Comparison of ENCODE assay signal across 8 cellular contexts in genomic region chr10:102399217-102400021, GRCh38. TPM values are rescaled to one million over a fixed set of nuclear protein-coding genes. Genes with fewer than 3 reads are reported as not detected.
DNase-seq lines count a peak whose midpoint lies in the region; ATAC-seq and TF ChIP-seq lines count a peak whose summit lies in the region.

No MANE protein-coding gene starts in this region.

- peak overlapping the region; percentile 67 for H3K27ac ChIP-seq in duodenal mucosa (ENCODE audit: low read depth, low read length)
- H3K27ac ChIP-seq in lower lobe of right lung: peak overlapping the region; percentile 84

- H3K27me3 ChIP-seq in duodenal mucosa (ENCODE audit: control insufficient read depth in 1 of 2, insufficient read depth in 2 of 2, low read length in 2 of 2) (no peaks in the 10 kb centered on the region), lower lobe of right lung (ENCODE audit: low read depth) (no peaks in the 10 kb centered on the region)

- ATAC-seq in GM18909 (IDR thresholded peaks at IDR 0.05; ENCODE audit: poor library complexity, unreplicated experiment) (peak; percentile 47), HG03280 (IDR thresholded peaks at IDR 0.05; ENCODE audit: unreplicated experiment) (peak; percentile 43), lower lobe of right lung (peak; percentile 67 to 85)

- DNase-seq in AG10803 (ENCODE audit: low read depth): peak; percentile 82
- DNase-seq in NCI-H748 treated with DMSO at 0.1 percent for 48 hours (lab: John Stamatoyannopoulos, UW): peak; percentile 52
- DNase-seq in activated CD4-positive, alpha-beta T cell treated with anti-CD3 and anti-CD28 coated beads, Interleukin-2, amount 50 U/mL, for 48 hours: peak; percentile 88 to 90
- peak; percentile 95 for DNase-seq in lower lobe of right lung
- peak in 2 of 3 donors; percentile 79 to 81 for DNase-seq in stimulated activated CD4-positive, alpha-beta T cell treated with anti-CD3 and anti-CD28 coated beads, TNF-alpha, amount 100 ng/mL, for 1 hour (ENCODE audit: low read depth in 3 of 3, low spot score in 1 of 3)

- H3K9ac ChIP-seq in duodenal mucosa (ENCODE audit: low read depth in 1 of 2, low read length in 2 of 2): peak overlapping the region; percentile 32 to 63

- TF ChIP-seq CTCF in AG10803 (conservative IDR thresholded peaks at IDR 0.05; ENCODE audit: low read length) (peak; percentile 64), lower lobe of right lung (IDR thresholded peaks at IDR 0.05) (peak; percentile 95)

- peaks cover 7 to 28% of the 10 kb centered on the region in 2 donors for H3K36me3 ChIP-seq in duodenal mucosa (ENCODE audit: control insufficient read depth in 1 of 2, insufficient read depth in 2 of 2, low read length in 2 of 2)
- H3K36me3 ChIP-seq in lower lobe of right lung: peaks cover 44% of the 10 kb centered on the region

- peak overlapping the region; percentile 53 for H3K4me3 ChIP-seq in AG10803 (ENCODE audit: low read length)
- H3K4me3 ChIP-seq in duodenal mucosa (ENCODE audit: low read depth in 1 of 2, low read length in 2 of 2): peak overlapping the region; percentile 63 to 65
- H3K4me3 ChIP-seq in lower lobe of right lung: peak overlapping the region; percentile 64

- intact Hi-C loops in lower lobe of right lung (cut with DNase I): no loop called here

- H3K9me3 ChIP-seq in duodenal mucosa (ENCODE audit: control insufficient read depth in 1 of 2, low read length in 2 of 2) (no peaks in the 10 kb centered on the region), lower lobe of right lung (no peaks in the 10 kb centered on the region)

- peaks cover 21 to 29% of the 10 kb centered on the region in 2 donors for H3K4me1 ChIP-seq in duodenal mucosa (ENCODE audit: control insufficient read depth in 1 of 2, insufficient read depth in 2 of 2, low read length in 2 of 2)
- H3K4me1 ChIP-seq in lower lobe of right lung: peaks cover 41% of the 10 kb centered on the region

RNA-seq across cellular contexts. Expression of gene NFKB2, which starts 3.9 kb away (rescaled TPM):
- 30.9 TPM for total RNA-seq in lower lobe of right lung

RNA-seq across cellular contexts. Expression of gene PSD, which starts 19.2 kb away (rescaled TPM):
- total RNA-seq in lower lobe of right lung: 5.3 TPM

RNA-seq across cellular contexts. Expression of gene FBXL15, which starts 21.2 kb away (rescaled TPM):
- 16.6 TPM for total RNA-seq in lower lobe of right lung

RNA-seq across cellular contexts. Expression of gene CUEDC2, which starts 33.0 kb away (rescaled TPM):
- 41.2 TPM for total RNA-seq in lower lobe of right lung

RNA-seq across cellular contexts. Expression of gene C10orf95, which starts 51.9 kb away (rescaled TPM):
- total RNA-seq in lower lobe of right lung: 5.7 TPM

Comparison
In these comparisons a context has a peak if more than half of its experiments do, and no peak if none do; other contexts are left out.
1. Peak in every context shown above with its lines: DNase-seq, ATAC-seq, H3K4me3 ChIP-seq and H3K27ac ChIP-seq.